Comparison of ENCODE assay signal across 25 cellular contexts in the genomic region with DNA sequence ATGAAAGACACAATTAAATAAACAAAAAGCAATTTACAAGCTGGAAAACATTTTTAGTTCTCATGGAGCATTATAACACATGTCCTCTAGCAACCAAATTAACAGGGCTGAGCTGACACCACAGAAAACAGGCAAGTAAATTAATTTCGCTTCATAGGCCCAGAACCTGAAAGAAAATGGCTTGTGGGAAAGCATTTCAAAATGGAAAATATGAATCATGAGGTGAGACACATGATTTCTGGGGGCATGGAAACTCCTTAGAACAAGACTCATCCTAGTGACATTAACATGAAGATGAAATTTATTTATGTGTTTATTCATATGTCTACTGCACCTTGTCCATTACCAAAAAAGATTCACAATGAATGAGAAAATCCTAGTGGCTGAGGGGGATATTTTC.
"Had no signal": no experiment of that assay in that cellular context is flagged by ENCODE, and none has a peak within 500 bp of the region (broad histone marks: within the 10 kb centered on the region; RNA-seq: fewer than 3 reads in every experiment).

No MANE protein-coding gene starts in this region.

- H3K27ac Mint-ChIP-seq: activated naive CD8-positive, alpha-beta T cell treated with anti-CD3 and anti-CD28 coated beads, Interleukin-2, amount 10 ng/mL, durations not matched to agents 7 days and 5 days; natural killer cell treated with Interleukin-12 subunit alpha and Interleukin-12 subunit beta and Interleukin-15 and Interleukin-18, amount 100 ng/mL, for 72 hours; T-helper 1 cell treated with Interleukin-12 subunit alpha and Interleukin-12 subunit beta and Interleukin-4 antibody, amounts not matched to agents 30 μg/mL and 1 μg/mL, for 36 hours had no signal

- H3K4me3 Mint-ChIP-seq: activated naive CD8-positive, alpha-beta T cell treated with anti-CD3 and anti-CD28 coated beads, Interleukin-2, amount 10 ng/mL, durations not matched to agents 7 days and 5 days; central memory CD8-positive, alpha-beta T cell; natural killer cell treated with Interleukin-12 subunit alpha and Interleukin-12 subunit beta and Interleukin-15 and Interleukin-18, amount 100 ng/mL, for 72 hours; stimulated activated naive B cell treated with anti-CD40 and anti-IgM and Interleukin-4, amounts not matched to agents 10 μg/mL and 1 μg/mL and 100 μg/mL, for 72 hours; T-helper 1 cell treated with Interleukin-12 subunit alpha and Interleukin-12 subunit beta and Interleukin-4 antibody, amounts not matched to agents 30 μg/mL and 1 μg/mL, for 36 hours had no signal

- H3K36me3 Mint-ChIP-seq: activated naive CD8-positive, alpha-beta T cell treated with anti-CD3 and anti-CD28 coated beads, Interleukin-2, amount 10 ng/mL, durations not matched to agents 7 days and 5 days; natural killer cell treated with Interleukin-12 subunit alpha and Interleukin-12 subunit beta and Interleukin-15 and Interleukin-18, amount 100 ng/mL, for 72 hours; stimulated activated naive B cell treated with anti-CD40 and anti-IgM and Interleukin-4, amounts not matched to agents 10 μg/mL and 1 μg/mL and 100 μg/mL, for 72 hours had no signal

- H3K9me3 ChIP-seq: breast epithelium, left ventricle myocardium inferior, right atrium auricular region, testis, transverse colon had no signal

- H3K4me1 Mint-ChIP-seq: activated naive CD8-positive, alpha-beta T cell treated with anti-CD3 and anti-CD28 coated beads, Interleukin-2, amount 10 ng/mL, durations not matched to agents 7 days and 5 days; central memory CD8-positive, alpha-beta T cell had no signal

- H3K27me3 ChIP-seq: breast epithelium, right atrium auricular region, testis, transverse colon had no signal

- H3K4me3 ChIP-seq: breast epithelium, left ventricle myocardium inferior, lung, right atrium auricular region, SK-N-MC, smooth muscle cell, testis, transverse colon had no signal

- H3K4me1 ChIP-seq: breast epithelium, left ventricle myocardium inferior, right atrium auricular region, testis had no signal

- ATAC-seq: natural killer cell treated with Interleukin-12 subunit alpha and Interleukin-12 subunit beta and Interleukin-15 and Interleukin-18, amount 100 ng/mL, for 72 hours; stimulated activated naive B cell treated with anti-CD40 and anti-IgM and Interleukin-4, amounts not matched to agents 10 μg/mL and 1 μg/mL and 100 μg/mL, for 72 hours had no signal

- H3K36me3 ChIP-seq: breast epithelium, left ventricle myocardium inferior, right atrium auricular region, transverse colon, WERI-Rb-1 had no signal

- H3K9me3 Mint-ChIP-seq: activated naive CD8-positive, alpha-beta T cell treated with anti-CD3 and anti-CD28 coated beads, Interleukin-2, amount 10 ng/mL, durations not matched to agents 7 days and 5 days; central memory CD8-positive, alpha-beta T cell; natural killer cell treated with Interleukin-12 subunit alpha and Interleukin-12 subunit beta and Interleukin-15 and Interleukin-18, amount 100 ng/mL, for 72 hours; stimulated activated naive B cell treated with anti-CD40 and anti-IgM and Interleukin-4, amounts not matched to agents 10 μg/mL and 1 μg/mL and 100 μg/mL, for 72 hours; T-helper 1 cell treated with Interleukin-12 subunit alpha and Interleukin-12 subunit beta and Interleukin-4 antibody, amounts not matched to agents 30 μg/mL and 1 μg/mL, for 36 hours had no signal

- DNase-seq: activated CD4-positive, alpha-beta T cell treated with anti-CD3 and anti-CD28 coated beads, Interleukin-2, amount 50 U/mL, for 1 hour; activated CD8-positive, alpha-beta memory T cell treated with anti-CD3 and anti-CD28 coated beads for 24 hours; activated gamma-delta T cell; activated naive CD8-positive, alpha-beta T cell treated with anti-CD3 and anti-CD28 coated beads, Interleukin-2, amount 10 ng/mL, durations not matched to agents 7 days and 5 days; amygdala; effector CD8-positive, alpha-beta T cell; islet precursor cell; left ventricle myocardium inferior; mesendoderm; stimulated activated CD4-positive, alpha-beta T cell treated with anti-CD3 and anti-CD28 coated beads, Interleukin-1b, Interleukin-23, amount 100 ng/mL, for 48 hours; stimulated activated CD4-positive, alpha-beta T cell treated with anti-CD3 and anti-CD28 coated beads, Interleukin-4, amount 100 ng/mL, for 4 hours; stimulated activated CD8-positive, alpha-beta memory T cell treated with anti-CD3 and anti-CD28 coated beads, Interleukin-4, amount 100 ng/mL, for 48 hours; stimulated activated naive B cell treated with anti-CD40 and anti-IgM and Interleukin-4, amounts not matched to agents 10 μg/mL and 1 μg/mL and 100 μg/mL, for 72 hours; T1000; testis; transverse colon; WERI-Rb-1 had no signal
